ENCODE assay signal across 8 cellular contexts in genomic region chr10:72423426-72423825, GRCh38.
"Had no signal": no experiment of that assay in that cellular context is flagged by ENCODE, and none has a peak within 500 bp of the region (broad histone marks: within the 10 kb centered on the region; RNA-seq: fewer than 3 reads in every experiment).

No MANE protein-coding gene starts in this region.

- H3K4me3 ChIP-seq: GM12878 had no signal

- ATAC-seq: GM12878 had no signal

- DNase-seq: GDM1, GF-D8 had no signal

- FAIRE-seq: G401.6, GM12878, GM12891, GM12892, GM18507, GM19239 had no signal
